1 cellular context compared by ENCODE assay signal in the genomic region with DNA sequence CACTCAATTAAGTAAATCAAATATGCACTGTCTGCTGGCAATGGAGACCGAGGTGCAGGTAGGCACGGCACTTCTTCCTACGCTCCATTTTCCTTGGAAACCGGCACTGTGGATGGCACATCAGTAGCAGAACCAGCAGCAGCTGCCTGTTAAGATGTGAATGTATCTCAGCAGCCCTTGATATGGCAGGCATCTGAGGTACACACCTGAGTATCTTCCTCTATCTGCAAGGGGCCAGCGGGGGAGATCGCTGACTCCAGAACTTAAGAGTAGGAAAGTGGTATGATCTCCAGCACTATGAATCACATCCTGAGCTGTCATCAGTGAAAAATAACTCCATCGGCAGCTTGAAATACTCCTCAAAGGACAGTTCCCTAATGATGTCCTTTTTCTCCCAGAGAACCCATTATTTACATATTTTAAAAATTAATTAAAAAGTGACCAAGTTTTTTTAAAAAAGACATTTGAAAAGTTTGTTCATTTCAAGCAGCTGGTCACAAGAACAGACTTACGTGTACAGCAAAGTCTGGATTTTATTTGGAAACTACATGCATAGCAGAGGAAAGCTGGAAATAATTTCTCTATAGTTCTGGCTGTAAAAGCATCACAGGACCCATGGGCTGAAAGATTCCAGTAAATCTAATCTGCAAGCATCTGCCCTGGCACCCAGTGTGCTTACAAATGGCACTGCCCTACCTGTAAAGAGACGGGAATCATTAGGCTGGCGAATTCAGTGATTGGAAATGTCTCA.
TF ChIP-seq lines count a peak whose summit lies in the region.

No MANE protein-coding gene starts in this region.

TF ChIP-seq in SK-N-SH treated with all-trans-retinoic acid at 6 μM for 48 hours, 23 proteins besides CTCF, POLR2A, EP300 and RAD21 (continued from another document):
- TF ChIP-seq, protein P1, sequence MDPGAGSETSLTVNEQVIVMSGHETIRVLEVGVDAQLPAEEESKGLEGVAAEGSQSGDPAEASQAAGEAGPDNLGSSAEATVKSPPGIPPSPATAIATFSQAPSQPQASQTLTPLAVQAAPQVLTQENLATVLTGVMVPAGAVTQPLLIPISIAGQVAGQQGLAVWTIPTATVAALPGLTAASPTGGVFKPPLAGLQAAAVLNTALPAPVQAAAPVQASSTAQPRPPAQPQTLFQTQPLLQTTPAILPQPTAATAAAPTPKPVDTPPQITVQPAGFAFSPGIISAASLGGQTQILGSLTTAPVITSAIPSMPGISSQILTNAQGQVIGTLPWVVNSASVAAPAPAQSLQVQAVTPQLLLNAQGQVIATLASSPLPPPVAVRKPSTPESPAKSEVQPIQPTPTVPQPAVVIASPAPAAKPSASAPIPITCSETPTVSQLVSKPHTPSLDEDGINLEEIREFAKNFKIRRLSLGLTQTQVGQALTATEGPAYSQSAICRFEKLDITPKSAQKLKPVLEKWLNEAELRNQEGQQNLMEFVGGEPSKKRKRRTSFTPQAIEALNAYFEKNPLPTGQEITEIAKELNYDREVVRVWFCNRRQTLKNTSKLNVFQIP (CRISPR knock-in tag; IDR thresholded peaks at IDR 0.05; ENCODE audit: borderline replicate concordance, low read depth): no peak
- TF ChIP-seq ZNF70 (CRISPR knock-in tag; IDR thresholded peaks at IDR 0.05) (no peak), ESRRG (CRISPR knock-in tag; IDR thresholded peaks at IDR 0.05) (no peak), TCF4 (CRISPR knock-in tag; IDR thresholded peaks at IDR 0.05; ENCODE audit: borderline replicate concordance) (no peak), SNAI2 (CRISPR knock-in tag; IDR thresholded peaks at IDR 0.05) (no peak), ARNTL (CRISPR knock-in tag; IDR thresholded peaks at IDR 0.05; ENCODE audit: borderline replicate concordance, low read depth) (no peak)
